In the genomic region with DNA sequence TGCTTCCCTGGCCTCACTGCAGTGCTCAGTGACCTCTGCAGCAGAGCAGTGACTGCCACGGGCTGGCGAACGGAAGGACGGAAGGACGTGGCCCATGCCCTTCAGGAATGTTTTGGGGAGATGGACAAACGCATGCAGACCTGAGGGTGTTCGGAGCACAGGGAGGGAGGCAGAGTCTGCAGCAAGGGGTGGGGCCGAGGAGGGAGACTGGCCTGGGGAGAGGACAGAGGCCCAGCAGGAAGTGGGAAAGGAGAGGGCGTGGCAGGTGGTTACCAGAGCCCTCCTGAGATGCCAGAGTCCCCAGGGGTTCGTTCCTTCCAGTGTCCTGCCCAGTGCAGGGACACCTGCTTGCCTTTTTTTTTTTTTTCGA, we compare ENCODE assay signal across 11 cellular contexts. TPM values are rescaled to one million over a fixed set of nuclear protein-coding genes. Genes with fewer than 3 reads are reported as not detected.
A peak's percentile ranks its signal among the peaks of the same experiment; 100 is the strongest.
DNase-seq lines count a peak whose midpoint lies in the region; ATAC-seq and TF ChIP-seq lines count a peak whose summit lies in the region.
"Had no signal": no experiment of that assay in that cellular context is flagged by ENCODE, and none has a peak within 500 bp of the region (broad histone marks: within the 10 kb centered on the region; RNA-seq: fewer than 3 reads in every experiment).

No MANE protein-coding gene starts in this region.

- no TSS peak for BruUV-seq in PC-9 (replicated peaks; lab: Mats Ljungman, UMichigan)

- DNase-seq in PC-9 (peak; percentile 88 to 92), esophagus squamous epithelium (lab: John Stamatoyannopoulos, UW) (no peak), neuronal stem cell (ENCODE audit: low spot score) (no peak), NCI-H1694 treated with DMSO at 0.1 percent for 48 hours (lab: John Stamatoyannopoulos, UW) (no peak), HuH-7 (ENCODE audit: low spot score) (no peak)
- DNase-seq: NK-92 treated with Interleukin-12 subunit alpha and Interleukin-12 subunit beta, amount 100 ng/mL, for 24 hours; stimulated activated CD4-positive, alpha-beta T cell treated with anti-CD3 and anti-CD28 coated beads, Interleukin-1b, Interleukin-23, amount 100 ng/mL, for 48 hours had no signal

- H3K4me3 ChIP-seq in PC-9 (peak overlapping the region; percentile 45; the same call in 1 of the 2 replicates), esophagus squamous epithelium (peak overlapping the region in 1 of 4 donors; percentile 5), neuronal stem cell (ENCODE audit: low read length in 2 of 2) (peak overlapping the region; percentile 52 to 59), gastroesophageal sphincter (no peak overlapping the region)
- H3K4me3 ChIP-seq: GM12878 had no signal

- WGBS in esophagus squamous epithelium, 2 donors = 38 to 52% methylated on average over 6 to 9 of the region's 11 CpGs
- WGBS in neuronal stem cell (ENCODE audit: extremely low coverage in 2 of 2, insufficient read length in 2 of 2, insufficient replicate concordance in 1 of 2), 2 donors = no CpG with 5 or more reads among the region's 11 CpGs
- 74 to 83% methylated on average over 3 to 7 of the region's 11 CpGs for WGBS in gastroesophageal sphincter (ENCODE audit: low coverage in 1 of 2), 2 donors

- H2BK15ac ChIP-seq in neuronal stem cell (ENCODE audit: low read length) = no peak overlapping the region

- H3K9ac ChIP-seq in ES-I3 (ENCODE audit: low read depth, low read length) (peak overlapping the region; percentile 45), neuronal stem cell (ENCODE audit: low read depth, low read length, poor library complexity) (no peak overlapping the region)

- no peaks in the 10 kb centered on the region for H3K27me3 ChIP-seq in PC-9 (ENCODE audit: insufficient read depth, low read depth)
- no peaks in the 10 kb centered on the region for H3K27me3 ChIP-seq in esophagus squamous epithelium
- H3K27me3 ChIP-seq in neuronal stem cell (ENCODE audit: control insufficient read depth in 3 of 3, insufficient read depth in 3 of 3, low read depth in 1 of 3, low read length in 3 of 3) = no peaks in the 10 kb centered on the region
- no peaks in the 10 kb centered on the region for H3K27me3 ChIP-seq in gastroesophageal sphincter

- H2AK5ac ChIP-seq in neuronal stem cell (ENCODE audit: low read depth, low read length) = no peak overlapping the region

- TF ChIP-seq POLR2A in esophagus squamous epithelium (IDR thresholded peaks at IDR 0.05) (no peak), gastroesophageal sphincter (IDR thresholded peaks at IDR 0.05) (no peak)

- H4K91ac ChIP-seq in neuronal stem cell (ENCODE audit: low read depth, low read length, poor library complexity) = no peak overlapping the region

- peaks cover 63% of the 10 kb centered on the region for H3F3A ChIP-seq in PC-9 (ENCODE audit: insufficient read depth, low read depth)

- peak overlapping the region; percentile 8 for H3K18ac ChIP-seq in neuronal stem cell (ENCODE audit: low read length)

- no peaks in the 10 kb centered on the region for H3K79me1 ChIP-seq in neuronal stem cell (ENCODE audit: low read depth, low read length)

- peak overlapping the region; percentile 92 for H3K27ac ChIP-seq in PC-9
- H3K27ac ChIP-seq in esophagus squamous epithelium = peak overlapping the region; percentile 59 to 81 (median 66)
- H3K27ac ChIP-seq in neuronal stem cell (replicated peaks; ENCODE audit: low read length) = peak overlapping the region; percentile 82
- no peak overlapping the region for H3K27ac ChIP-seq in gastroesophageal sphincter

- no peak for TF ChIP-seq EP300 in gastroesophageal sphincter (IDR thresholded peaks at IDR 0.05)

- H3K36me3 ChIP-seq in ES-I3 (ENCODE audit: insufficient read depth, low read length) (no peaks in the 10 kb centered on the region; the same call in 1 of the 2 replicates), PC-9 (ENCODE audit: low read depth) (peaks cover 11% of the 10 kb centered on the region), esophagus squamous epithelium (peaks cover 0 to 6% (median 0%) of the 10 kb centered on the region in 3 donors), neuronal stem cell (replicated peaks in 1 of 2; ENCODE audit: control insufficient read depth in 2 of 2, insufficient read depth in 2 of 2, low read length in 2 of 2) (no peaks in the 10 kb centered on the region), gastroesophageal sphincter (no peaks in the 10 kb centered on the region)

- peaks cover 87% of the 10 kb centered on the region for H3K79me2 ChIP-seq in PC-9 (ENCODE audit: low read depth)

- POLR2A ChIA-PET in PC-9 (lab: Charles Lee; ENCODE audit: unreplicated experiment) = no interaction called here

- no peak overlapping the region for H2BK120ac ChIP-seq in neuronal stem cell (ENCODE audit: low read depth, low read length)

- H3K9me2 ChIP-seq in PC-9 (ENCODE audit: insufficient read depth) = no peaks in the 10 kb centered on the region

- H2AFZ ChIP-seq in PC-9 = no peak overlapping the region
- peak overlapping the region; percentile 92 for H2AFZ ChIP-seq in neuronal stem cell (ENCODE audit: low read length)

- ATAC-seq in gastroesophageal sphincter (no peak), GM19455 (IDR thresholded peaks at IDR 0.05; ENCODE audit: unreplicated experiment) (no peak)

- H4K20me1 ChIP-seq in PC-9 (ENCODE audit: insufficient read depth) = no peaks in the 10 kb centered on the region

- H3K4me2 ChIP-seq in PC-9 (peak overlapping the region; percentile 81), neuronal stem cell (ENCODE audit: insufficient read depth, low read length, poor library complexity, severe bottlenecking) (peak overlapping the region; percentile 63)

- no peak overlapping the region for H2BK12ac ChIP-seq in neuronal stem cell (ENCODE audit: low read length)

- H4K8ac ChIP-seq in neuronal stem cell (ENCODE audit: low read depth, low read length) = no peak overlapping the region

- intact Hi-C loops in PC-9 (cut with micrococcal nuclease; ENCODE audit: unreplicated experiment) = loop anchor here (1.0 kb wide), 2 partner anchors 8 to 15 kb away; no protein-coding TSS in a partner anchor
- intact Hi-C loops in esophagus squamous epithelium (cut with DNase I) = no loop called here

- no peak overlapping the region for H2BK5ac ChIP-seq in neuronal stem cell (ENCODE audit: low read length)

- no peak overlapping the region for H3K14ac ChIP-seq in neuronal stem cell (ENCODE audit: low read length)

- no peak overlapping the region for H3K4ac ChIP-seq in neuronal stem cell (ENCODE audit: low read length)

- H3K9me3 ChIP-seq in ES-I3 (ENCODE audit: control insufficient read depth, insufficient read depth, low read length) (no peaks in the 10 kb centered on the region), PC-9 (ENCODE audit: insufficient read depth, low read depth) (no peaks in the 10 kb centered on the region), esophagus squamous epithelium (no peaks in the 10 kb centered on the region), neuronal stem cell (replicated peaks in 1 of 2; ENCODE audit: control insufficient read depth in 2 of 2, insufficient read depth in 1 of 2, low read depth in 1 of 2, low read length in 2 of 2) (no peaks in the 10 kb centered on the region), gastroesophageal sphincter (no peaks in the 10 kb centered on the region)

- no peak for TF ChIP-seq CTCF in PC-9 (conservative IDR thresholded peaks at IDR 0.05)
- TF ChIP-seq CTCF in esophagus squamous epithelium (IDR thresholded peaks at IDR 0.05) = no peak
- TF ChIP-seq CTCF in gastroesophageal sphincter (IDR thresholded peaks at IDR 0.05) = no peak

- CTCF ChIA-PET in PC-9 (lab: Charles Lee) = no interaction called here

- H3K4me1 ChIP-seq in ES-I3 (ENCODE audit: insufficient read depth, low read length) (peaks cover 42% of the 10 kb centered on the region), PC-9 (replicated peaks; ENCODE audit: insufficient read depth) (peaks cover 81% of the 10 kb centered on the region), esophagus squamous epithelium (peaks cover 17 to 56% (median 22%) of the 10 kb centered on the region in 3 donors), neuronal stem cell (ENCODE audit: control insufficient read depth in 2 of 2, insufficient read depth in 1 of 2, low read depth in 1 of 2, low read length in 2 of 2) (peaks cover 18 to 22% of the 10 kb centered on the region in 2 donors), gastroesophageal sphincter (peaks cover 0 to 9% (median 0%) of the 10 kb centered on the region in 3 donors)

- no peak overlapping the region for H3K23ac ChIP-seq in neuronal stem cell (ENCODE audit: low read depth, low read length, poor library complexity)

RNA-seq across cellular contexts. Expression of gene ADORA2B, which starts 21.9 kb away (rescaled TPM):
- 32.6 and 42.7 TPM in 2 replicates for total RNA-seq in PC-9 (2021)
- total RNA-seq in esophagus squamous epithelium = 10 to 100 TPM; 12.2 to 34.9 (median 32.0) TPM
- polyA plus RNA-seq in neuronal stem cell (2013, experiment 1 of 2) = 1.7 TPM
- 1.5 TPM for polyA plus RNA-seq in neuronal stem cell (2013, experiment 2 of 2)
- total RNA-seq in gastroesophageal sphincter = 1 to 10 TPM in 2 of 4 donors, under 1 TPM in 1, not detected in 1; 0.40 to 2.0 (median 1.2) TPM

RNA-seq across cellular contexts. Expression of gene ZSWIM7, which starts 32.6 kb away (rescaled TPM):
- 13.0 and 19.1 TPM in 2 replicates for total RNA-seq in PC-9 (2021)
- 10 to 100 TPM in 2 of 4 donors, 1 to 10 TPM in 2; 3.7 to 13.4 (median 10.3) TPM for total RNA-seq in esophagus squamous epithelium
- 39.8 TPM for polyA plus RNA-seq in neuronal stem cell (2013, experiment 1 of 2)
- polyA plus RNA-seq in neuronal stem cell (2013, experiment 2 of 2) = 40.3 TPM
- 10 to 100 TPM; 12.1 to 32.4 (median 13.6) TPM for total RNA-seq in gastroesophageal sphincter

RNA-seq across cellular contexts. Expression of gene TTC19, which starts 32.8 kb away (rescaled TPM):
- total RNA-seq in PC-9 (2021) (53.5 and 74.7 TPM in 2 replicates), esophagus squamous epithelium (10 to 100 TPM; 20.0 to 75.7 (median 35.6) TPM), gastroesophageal sphincter (10 to 100 TPM; 22.1 to 57.1 (median 40.0) TPM)
- polyA plus RNA-seq in neuronal stem cell (2013, experiment 1 of 2) = 25.3 TPM
- 25.3 TPM for polyA plus RNA-seq in neuronal stem cell (2013, experiment 2 of 2)

Comparison
In these comparisons a context has a peak if more than half of its experiments do, and no peak if none do; other contexts are left out.
1. DNase-seq: peak in PC-9 (2 of 2); none in esophagus squamous epithelium (single experiment), neuronal stem cell (single experiment), NCI-H1694 treated with DMSO at 0.1 percent for 48 hours (single experiment) and HuH-7 (single experiment).
2. H3K27ac ChIP-seq: peak in PC-9 (single experiment), esophagus squamous epithelium (4 of 4) and neuronal stem cell (single experiment); none in gastroesophageal sphincter (0 of 4).
3. H3K4me3 ChIP-seq: peak in PC-9 (single experiment) and neuronal stem cell (2 of 2); none in gastroesophageal sphincter (0 of 2).
4. RNA of gene ADORA2B, which starts 21.9 kb away (total RNA-seq): 32.6 to 42.7 TPM in PC-9 and 12.2 to 34.9 TPM in esophagus squamous epithelium; 0.40 to 2.0 TPM in gastroesophageal sphincter; every median in the first group is over 4 times any median in the second.